In genomic region chr5:135551593-135552447, GRCh38 we compare ENCODE assay signal across 2 cellular contexts.
TF ChIP-seq lines count a peak whose summit lies in the region.

No MANE protein-coding gene starts in this region.

TF ChIP-seq in GM23338, 12 proteins besides CTCF, POLR2A, EP300 and RAD21:
- TF ChIP-seq ZNF462 (CRISPR knock-in tag; IDR thresholded peaks at IDR 0.05): no peak
- no peak for TF ChIP-seq ZNF114 (CRISPR knock-in tag; IDR thresholded peaks at IDR 0.05)
- no peak for TF ChIP-seq NANOG (IDR thresholded peaks at IDR 0.05; ENCODE audit: borderline replicate concordance)
- TF ChIP-seq ZNF331 (CRISPR knock-in tag; IDR thresholded peaks at IDR 0.05; ENCODE audit: low read depth): no peak
- no peak for TF ChIP-seq EZH2phosphoT487 (IDR thresholded peaks at IDR 0.05; ENCODE audit: unreplicated experiment)
- TF ChIP-seq STAT1 (IDR thresholded peaks at IDR 0.05; ENCODE audit: unreplicated experiment): no peak
- no peak for TF ChIP-seq ETS1 (IDR thresholded peaks at IDR 0.05)
- TF ChIP-seq CREB1 (CRISPR knock-in tag; IDR thresholded peaks at IDR 0.05; ENCODE audit: low read depth): no peak
- no peak for TF ChIP-seq JUNB (IDR thresholded peaks at IDR 0.05; ENCODE audit: unreplicated experiment)
- no peak for TF ChIP-seq EZH2 (IDR thresholded peaks at IDR 0.05; ENCODE audit: low read depth, unreplicated experiment)
- TF ChIP-seq POLR2AphosphoS5 (IDR thresholded peaks at IDR 0.05; ENCODE audit: low read depth): no peak

TF ChIP-seq in K562, 482 proteins besides CTCF, POLR2A, EP300 and RAD21:
- TF ChIP-seq CTCFL (IDR thresholded peaks at IDR 0.05; ENCODE audit: borderline replicate concordance, insufficient read depth, low read depth, low read length, poor library complexity, severe bottlenecking): no peak
- TF ChIP-seq TAF1 (IDR thresholded peaks at IDR 0.05; ENCODE audit: control insufficient read depth, extremely low read depth, insufficient read depth, low read length, severe bottlenecking): no peak
- no peak for TF ChIP-seq ATF3 (IDR thresholded peaks at IDR 0.05)
- TF ChIP-seq ATF3 (CRISPR knock-in tag; conservative IDR thresholded peaks at IDR 0.05): 0 out of 2 replicates have a peak, but pooled peaks have one; percentile 24
- peak; percentile 25; the same call in 1 of the 2 replicates for TF ChIP-seq MTA3 (IDR thresholded peaks at IDR 0.05; ENCODE audit: borderline replicate concordance)
- TF ChIP-seq ARID2 (IDR thresholded peaks at IDR 0.05): peak; percentile 82
- 0 out of 2 replicates have a peak, but pooled peaks have one; percentile 6 for TF ChIP-seq PKNOX1 (IDR thresholded peaks at IDR 0.05)
- no peak for TF ChIP-seq BRF1 (IDR thresholded peaks at IDR 0.05; ENCODE audit: borderline replicate concordance, extremely low read depth, insufficient read length)
- peak; percentile 97 for TF ChIP-seq ZBTB33 (CRISPR knock-in tag; IDR thresholded peaks at IDR 0.05)
- no peak for TF ChIP-seq ZZZ3 (IDR thresholded peaks at IDR 0.05)
- TF ChIP-seq HDGF (IDR thresholded peaks at IDR 0.05): no peak
- peak; percentile 71; the same call in 1 of the 2 replicates for TF ChIP-seq STAG1 (CRISPR knock-in tag; IDR thresholded peaks at IDR 0.05; ENCODE audit: borderline replicate concordance)
- TF ChIP-seq STAT6 (CRISPR knock-in tag; IDR thresholded peaks at IDR 0.05): peak; percentile 73; the same call in 1 of the 2 replicates
- TF ChIP-seq JUND (IDR thresholded peaks at IDR 0.05; ENCODE audit: borderline replicate concordance, low read depth, low read length): peak; percentile 35; the same call in 1 of the 2 replicates
- TF ChIP-seq JUND (tag; IDR thresholded peaks at IDR 0.05; ENCODE audit: borderline replicate concordance, low read depth, low read length): no peak
- TF ChIP-seq ZNF785 (CRISPR knock-in tag; IDR thresholded peaks at IDR 0.05): no peak
- no peak for TF ChIP-seq CREB5 (CRISPR knock-in tag; IDR thresholded peaks at IDR 0.05)
- TF ChIP-seq ZNF384 (IDR thresholded peaks at IDR 0.05; ENCODE audit: low read depth, low read length): 0 out of 2 replicates have a peak, but pooled peaks have one; percentile 13
- TF ChIP-seq SMC3 (conservative IDR thresholded peaks at IDR 0.05; ENCODE audit: insufficient read depth, low read depth, low read length): peak; percentile 97
- peak; percentile 26 for TF ChIP-seq MEIS2 (IDR thresholded peaks at IDR 0.05; ENCODE audit: partially characterized antibody)
- TF ChIP-seq MBD2 (IDR thresholded peaks at IDR 0.05; ENCODE audit: borderline replicate concordance, low read depth): no peak
- no peak for TF ChIP-seq NFATC3 (IDR thresholded peaks at IDR 0.05)
- TF ChIP-seq ZNF143 (CRISPR knock-in tag; IDR thresholded peaks at IDR 0.05): 0 out of 2 replicates have a peak, but pooled peaks have one; percentile 25
- TF ChIP-seq DEAF1 (CRISPR knock-in tag; IDR thresholded peaks at IDR 0.05): peak; percentile 91
- no peak for TF ChIP-seq KLF10 (CRISPR knock-in tag; IDR thresholded peaks at IDR 0.05)
- TF ChIP-seq GABPB1 (CRISPR knock-in tag; IDR thresholded peaks at IDR 0.05): 0 out of 2 replicates have a peak, but pooled peaks have one; percentile 31
- peak; percentile 71; the same call in 1 of the 2 replicates for TF ChIP-seq XRCC5 (IDR thresholded peaks at IDR 0.05; ENCODE audit: low read depth, low read length)
- TF ChIP-seq MIER1 (IDR thresholded peaks at IDR 0.05; ENCODE audit: low read depth): no peak
- TF ChIP-seq RB1 (IDR thresholded peaks at IDR 0.05; ENCODE audit: low read depth): peak; percentile 47; the same call in 1 of the 2 replicates
